12 cellular contexts compared by ENCODE assay signal in the genomic region with DNA sequence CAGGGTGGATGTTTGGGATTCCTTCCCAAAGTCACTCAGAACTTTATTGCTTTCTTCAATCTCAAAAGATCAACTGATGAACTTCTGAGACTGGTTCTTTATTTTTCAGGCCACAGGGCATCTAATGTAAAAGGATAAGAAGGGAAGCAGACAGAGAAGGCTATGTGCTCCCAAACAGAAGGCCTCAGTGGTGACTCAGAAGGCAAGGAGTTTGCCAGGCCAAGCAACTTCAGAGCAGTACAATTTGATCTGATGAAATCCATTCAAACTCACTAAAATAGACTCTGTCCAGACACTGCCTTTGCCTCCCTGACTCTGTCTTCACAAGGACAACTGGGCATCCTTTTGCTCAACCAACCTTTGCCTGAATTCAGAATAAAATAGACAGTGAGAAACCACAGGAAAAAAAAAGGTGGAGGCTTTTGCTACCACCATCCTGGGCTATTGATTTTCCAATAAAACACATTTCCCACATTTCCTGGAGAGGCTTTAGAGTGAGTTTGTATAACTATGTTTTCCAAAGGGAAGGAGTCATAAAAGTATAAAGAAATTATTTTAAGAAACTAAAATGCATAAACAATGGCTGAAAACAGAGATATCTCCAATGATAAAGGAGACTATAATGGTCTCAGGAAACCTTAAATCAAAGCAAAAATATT. TPM values are rescaled to one million over a fixed set of nuclear protein-coding genes. Genes with fewer than 3 reads are reported as not detected.
DNase-seq lines count a peak whose midpoint lies in the region; TF ChIP-seq lines count a peak whose summit lies in the region.
"Had no signal": no experiment of that assay in that cellular context is flagged by ENCODE, and none has a peak within 500 bp of the region (broad histone marks: within the 10 kb centered on the region; RNA-seq: fewer than 3 reads in every experiment).

No MANE protein-coding gene starts in this region.

- no peaks in the 10 kb centered on the region for H3K9me3 ChIP-seq in AG04450 (ENCODE audit: control insufficient read depth, insufficient read depth, low read length)
- H3K9me3 ChIP-seq: body of pancreas, esophagus muscularis mucosa, right lobe of liver had no signal

- TF ChIP-seq CTCF in AG04450 (IDR thresholded peaks at IDR 0.05; ENCODE audit: low read depth, low read length): no peak
- no peak for TF ChIP-seq CTCF in cardiac fibroblast (IDR thresholded peaks at IDR 0.05; ENCODE audit: low read depth, low read length)

- POLR2A ChIA-PET in AG04450 (lab: Yijun Ruan, JAX): no interaction called here

- H3K4me3 ChIP-seq in AG04450 (ENCODE audit: low read depth, low read length): no peak overlapping the region
- H3K4me3 ChIP-seq in cardiac fibroblast (replicated peaks in 1 of 2; ENCODE audit: low read depth in 2 of 2, low read length in 2 of 2): no peak overlapping the region
- H3K4me3 ChIP-seq: body of pancreas, esophagus muscularis mucosa, right lobe of liver had no signal

- CTCF ChIA-PET in AG04450 (lab: Charles Lee): interaction anchor here (0.7 kb wide), 1 partner anchor 33 kb away, joined by 3 read pairs; no protein-coding TSS in a partner anchor

- H3K27ac ChIP-seq in AG04450 (ENCODE audit: low read depth, low read length): no peak overlapping the region
- H3K27ac ChIP-seq: body of pancreas, right lobe of liver had no signal

- H3K27me3 ChIP-seq in AG04450 (ENCODE audit: control insufficient read depth, insufficient read depth, low read length): no peaks in the 10 kb centered on the region
- H3K27me3 ChIP-seq: body of pancreas, esophagus muscularis mucosa, right lobe of liver had no signal

- DNase-seq in AG04450 (ENCODE audit: low read depth, low spot score) (peak; percentile 20), HT1080 (ENCODE audit: low read depth) (peak; percentile 52), cardiac fibroblast (ENCODE audit: low read depth in 2 of 2) (peak; percentile 71 to 75), kidney glomerular epithelial cell (lab: John Stamatoyannopoulos, UW) (peak; percentile 11), T-helper 2 cell (no peak), HuH-7.5 (ENCODE audit: low spot score) (no peak), GM19238 (ENCODE audit: insufficient read length, low spot score) (no peak), NCI-H2171 (lab: John Stamatoyannopoulos, UW) (no peak)
- DNase-seq: NCI-H82, right lobe of liver had no signal

RNA-seq across cellular contexts. Expression of a gene that starts 55.2 kb away (rescaled TPM):
- polyA plus RNA-seq in AG04450 (2011; rRNA removed): 5.6 and 6.8 TPM in 2 replicates
- 3.2 and 5.2 TPM in 2 replicates for polyA minus RNA-seq in AG04450 (2011; rRNA and poly(A)+ RNA removed)
- 3.2 and 3.5 TPM in 2 replicates for total RNA-seq in HT1080 (2014; rRNA removed; shearing (Covaris generic))
- 2.8 and 4.6 TPM in 2 replicates for polyA plus RNA-seq in HT1080 (2015; cell fraction: cytosol; rRNA removed)
- 5.7 and 6.1 TPM in 2 replicates for polyA plus RNA-seq in HT1080 (2015; cell fraction: nucleus; rRNA removed)

Comparison
In these comparisons a context has a peak if more than half of its experiments do, and no peak if none do; other contexts are left out.
1. DNase-seq: peak in AG04450 (single experiment), HT1080 (single experiment), cardiac fibroblast (2 of 2) and kidney glomerular epithelial cell (single experiment); none in T-helper 2 cell (0 of 5), HuH-7.5 (single experiment), GM19238 (single experiment) and NCI-H2171 (single experiment).